ENCODE assay signal across 14 cellular contexts in the genomic region with DNA sequence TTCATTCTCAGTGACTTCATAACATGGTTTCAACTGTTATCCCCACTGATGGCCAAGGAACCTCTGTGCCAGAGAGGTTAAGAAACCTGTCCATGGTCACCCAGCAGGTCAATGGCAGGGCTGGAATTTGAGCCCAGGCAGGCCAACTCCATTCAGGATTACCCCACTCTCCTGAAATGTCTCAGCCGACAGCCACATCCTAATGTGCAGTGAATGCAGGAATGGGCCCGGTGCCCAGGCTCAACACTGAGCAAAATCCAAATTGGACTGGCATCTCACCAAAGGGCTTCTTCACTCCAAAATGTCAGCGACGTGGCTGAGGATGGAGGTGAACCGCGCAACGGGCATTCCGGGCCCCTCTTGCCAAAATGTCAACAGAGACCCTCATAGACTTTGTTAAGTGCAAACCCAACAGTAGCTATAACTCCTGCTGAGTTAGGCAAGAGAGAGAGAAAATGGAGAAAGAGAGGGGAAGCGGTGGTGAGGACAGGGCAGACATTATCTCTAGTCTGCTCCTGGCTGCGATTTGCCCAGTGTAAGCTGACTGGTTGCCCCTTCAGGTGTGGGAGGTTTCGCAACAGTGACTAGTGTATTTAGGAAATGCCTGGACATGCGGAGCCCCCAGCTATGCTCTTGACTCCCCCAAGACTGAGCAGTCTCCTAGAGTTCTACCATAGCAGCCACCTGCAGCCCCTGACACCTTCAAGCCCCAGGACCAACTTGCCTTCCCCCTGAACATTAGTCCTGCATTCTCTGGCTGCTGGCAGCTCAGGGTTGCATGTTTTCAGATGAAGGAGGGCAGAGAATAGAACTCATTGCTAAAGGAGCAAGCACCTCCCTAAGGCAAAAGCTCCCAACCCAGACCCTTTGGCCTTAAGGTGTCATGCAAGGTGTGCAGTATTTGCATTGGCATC.
"Had no signal": no experiment of that assay in that cellular context is flagged by ENCODE, and none has a peak within 500 bp of the region (broad histone marks: within the 10 kb centered on the region; RNA-seq: fewer than 3 reads in every experiment).

No MANE protein-coding gene starts in this region.

- H3K9me3 Mint-ChIP-seq: activated naive CD4-positive, alpha-beta T cell treated with anti-CD3 and anti-CD28 coated beads, Interleukin-2, amount 50 U/mL, for 24 hours; natural killer cell had no signal

- H3K36me3 Mint-ChIP-seq: activated naive CD4-positive, alpha-beta T cell treated with anti-CD3 and anti-CD28 coated beads, Interleukin-2, amount 50 U/mL, for 24 hours; brain; natural killer cell had no signal

- H3K27ac Mint-ChIP-seq: activated CD4-positive, alpha-beta memory T cell treated with anti-CD3 and anti-CD28 coated beads, Interleukin-2, amount 10 ng/mL, durations not matched to agents 7 days and 5 days; activated naive CD4-positive, alpha-beta T cell treated with anti-CD3 and anti-CD28 coated beads, Interleukin-2, amount 50 U/mL, for 24 hours; brain; natural killer cell; stimulated activated naive CD8-positive, alpha-beta T cell treated with anti-CD3 and anti-CD28 coated beads, Interleukin-15, amount 100 ng/mL, for 72 hours had no signal

- H3K4me3 ChIP-seq: prostate gland, thoracic aorta had no signal

- DNase-seq: activated CD4-positive, alpha-beta memory T cell treated with anti-CD3 and anti-CD28 coated beads, Interleukin-2, amount 10 ng/mL, durations not matched to agents 7 days and 5 days; effector memory CD4-positive, alpha-beta T cell; mammary epithelial cell; natural killer cell; occipital lobe; stimulated activated CD4-positive, alpha-beta T cell treated with anti-CD3 and anti-CD28 coated beads, Interleukin-4, amount 100 ng/mL, for 4 hours; stimulated activated naive CD8-positive, alpha-beta T cell treated with anti-CD3 and anti-CD28 coated beads, Interleukin-15, amount 100 ng/mL, for 72 hours; SW 1271; T-helper 9 cell had no signal

- H3K27ac ChIP-seq: epithelial cell of prostate, prostate gland, thoracic aorta had no signal

- H3K27me3 Mint-ChIP-seq: activated naive CD4-positive, alpha-beta T cell treated with anti-CD3 and anti-CD28 coated beads, Interleukin-2, amount 50 U/mL, for 24 hours; brain had no signal

- H3K9me3 ChIP-seq: prostate gland, thoracic aorta had no signal

- H3K4me1 ChIP-seq: prostate gland had no signal

- H3K4me1 Mint-ChIP-seq: activated CD4-positive, alpha-beta memory T cell treated with anti-CD3 and anti-CD28 coated beads, Interleukin-2, amount 10 ng/mL, durations not matched to agents 7 days and 5 days; activated naive CD4-positive, alpha-beta T cell treated with anti-CD3 and anti-CD28 coated beads, Interleukin-2, amount 50 U/mL, for 24 hours; natural killer cell had no signal

- ATAC-seq: natural killer cell; stimulated activated naive CD8-positive, alpha-beta T cell treated with anti-CD3 and anti-CD28 coated beads, Interleukin-15, amount 100 ng/mL, for 72 hours had no signal

- H3K4me3 Mint-ChIP-seq: activated CD4-positive, alpha-beta memory T cell treated with anti-CD3 and anti-CD28 coated beads, Interleukin-2, amount 10 ng/mL, durations not matched to agents 7 days and 5 days; activated naive CD4-positive, alpha-beta T cell treated with anti-CD3 and anti-CD28 coated beads, Interleukin-2, amount 50 U/mL, for 24 hours; brain; natural killer cell; stimulated activated naive CD8-positive, alpha-beta T cell treated with anti-CD3 and anti-CD28 coated beads, Interleukin-15, amount 100 ng/mL, for 72 hours had no signal

- H3K36me3 ChIP-seq: prostate gland, thoracic aorta had no signal
